8 cellular contexts compared by ENCODE assay signal in genomic region chr20:21767739-21768223, GRCh38.
DNase-seq lines count a peak whose midpoint lies in the region; ATAC-seq, FAIRE-seq and TF ChIP-seq lines count a peak whose summit lies in the region.

No MANE protein-coding gene starts in this region.

- no peaks in the 10 kb centered on the region for H4K20me1 ChIP-seq in DOHH2 (ENCODE audit: control insufficient read depth, insufficient read depth, low read depth, low read length)

- H3K9me2 ChIP-seq in DOHH2 (replicated peaks; ENCODE audit: control insufficient read depth, low read length): no peaks in the 10 kb centered on the region

- FAIRE-seq in frontal cortex (lab: Jason Lieb, UNC): no peak

- H3K4me3 ChIP-seq in DOHH2 (ENCODE audit: low read length) (no peak overlapping the region), left lung (no peak overlapping the region)

- no peaks in the 10 kb centered on the region for H3F3A ChIP-seq in DOHH2 (ENCODE audit: control insufficient read depth, insufficient read depth)

- H3K4me1 Mint-ChIP-seq in WTC11: peaks cover 4% of the 10 kb centered on the region

- H3K27ac Mint-ChIP-seq in WTC11: no peak overlapping the region

- no peaks in the 10 kb centered on the region for H3K9me3 ChIP-seq in DOHH2 (ENCODE audit: control insufficient read depth, insufficient read depth, low read length)
- no peaks in the 10 kb centered on the region for H3K9me3 ChIP-seq in left lung

- peak; percentile 13 for DNase-seq in HT1080 (ENCODE audit: low read depth)
- peak; percentile 89 for DNase-seq in WTC11 (ENCODE audit: low spot score)
- peak in 1 of 2 donors; percentile 75 for DNase-seq in left lung
- no peak for DNase-seq in ACHN
- no peak for DNase-seq in frontal cortex (ENCODE audit: low spot score in 2 of 2)
- no peak for DNase-seq in NCI-H1417 treated with DMSO at 0.1 percent for 48 hours (lab: John Stamatoyannopoulos, UW)

- no peaks in the 10 kb centered on the region for H3K79me2 ChIP-seq in DOHH2 (ENCODE audit: control insufficient read depth, low read length)

- no peaks in the 10 kb centered on the region for H3K9me3 Mint-ChIP-seq in WTC11

- no peak overlapping the region for H3K27ac ChIP-seq in DOHH2 (ENCODE audit: low read depth, low read length)
- H3K27ac ChIP-seq in left lung: no peak overlapping the region

- ATAC-seq in WTC11 (peak; percentile 97), left lung (peak; percentile 55), GM18909 (IDR thresholded peaks at IDR 0.05; ENCODE audit: poor library complexity, unreplicated experiment) (no peak)

- intact Hi-C loops in left lung (cut with DNase I): no loop called here

- H3K4me3 Mint-ChIP-seq in WTC11: peak overlapping the region; percentile 48

- POLR2A ChIA-PET in WTC11 (lab: Charles Lee): interaction anchor here (0.8 kb wide), 1 partner anchor 77 kb away, joined by 3 read pairs; no protein-coding TSS in a partner anchor

- in situ Hi-C loops in ACHN (cut with HindIII; ENCODE audit: low pct_ligation_motif_present, low pct_unique_long_range_greater_than_20kb, low sequenced_read_pairs): no loop called here

- TF ChIP-seq CTCF in DOHH2 (IDR thresholded peaks at IDR 0.05; ENCODE audit: low read depth, low read length, poor library complexity, severe bottlenecking) (peak; percentile 40), WTC11 (IDR thresholded peaks at IDR 0.05) (peak; percentile 59; the same call in 1 of the 2 replicates), left lung (IDR thresholded peaks at IDR 0.05) (no peak)

- no peaks in the 10 kb centered on the region for H3K36me3 Mint-ChIP-seq in WTC11

- H3K27me3 ChIP-seq in DOHH2 (ENCODE audit: control insufficient read depth, low read length) (no peaks in the 10 kb centered on the region), left lung (peaks cover 0 to 14% of the 10 kb centered on the region in 2 donors)

- CTCF ChIA-PET in WTC11 (lab: Charles Lee): interaction anchor here (0.5 to 3.4 kb wide), 32 partner anchors 9 to 1077 kb away, joined by 3 to 58 read pairs (median 3); no protein-coding TSS in a partner anchor

- no peak overlapping the region for H3K4me2 ChIP-seq in DOHH2 (ENCODE audit: low read length)

- H3K36me3 ChIP-seq in DOHH2 (ENCODE audit: control insufficient read depth, low read length): no peaks in the 10 kb centered on the region
- no peaks in the 10 kb centered on the region for H3K36me3 ChIP-seq in left lung

- H3K27me3 Mint-ChIP-seq in WTC11 (ENCODE audit: low read depth): peaks cover 18% of the 10 kb centered on the region

- no peaks in the 10 kb centered on the region for H3K4me1 ChIP-seq in DOHH2 (ENCODE audit: control insufficient read depth, low read length)
- no peaks in the 10 kb centered on the region for H3K4me1 ChIP-seq in left lung

TF ChIP-seq in WTC11, 78 proteins besides CTCF, POLR2A, EP300 and RAD21:
- no peak for TF ChIP-seq CDX4 (CRISPR knock-in tag; IDR thresholded peaks at IDR 0.05; ENCODE audit: borderline replicate concordance)
- TF ChIP-seq MAX (CRISPR knock-in tag; IDR thresholded peaks at IDR 0.05): 0 out of 2 replicates have a peak, but pooled peaks have one; percentile 28
- no peak for TF ChIP-seq NFATC4 (CRISPR knock-in tag; IDR thresholded peaks at IDR 0.05)
- TF ChIP-seq, protein P1, sequence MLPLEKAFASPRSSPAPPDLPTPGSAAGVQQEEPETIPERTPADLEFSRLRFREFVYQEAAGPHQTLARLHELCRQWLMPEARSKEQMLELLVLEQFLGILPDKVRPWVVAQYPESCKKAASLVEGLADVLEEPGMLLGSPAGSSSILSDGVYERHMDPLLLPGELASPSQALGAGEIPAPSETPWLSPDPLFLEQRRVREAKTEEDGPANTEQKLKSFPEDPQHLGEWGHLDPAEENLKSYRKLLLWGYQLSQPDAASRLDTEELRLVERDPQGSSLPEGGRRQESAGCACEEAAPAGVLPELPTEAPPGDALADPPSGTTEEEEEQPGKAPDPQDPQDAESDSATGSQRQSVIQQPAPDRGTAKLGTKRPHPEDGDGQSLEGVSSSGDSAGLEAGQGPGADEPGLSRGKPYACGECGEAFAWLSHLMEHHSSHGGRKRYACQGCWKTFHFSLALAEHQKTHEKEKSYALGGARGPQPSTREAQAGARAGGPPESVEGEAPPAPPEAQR (CRISPR knock-in tag; IDR thresholded peaks at IDR 0.05): no peak

Comparison
In these comparisons a context has a peak if more than half of its experiments do, and no peak if none do; other contexts are left out.
1. CTCF ChIP-seq: peak in DOHH2 (single experiment) and WTC11 (single experiment); none in left lung (0 of 2).
2. DNase-seq: peak in HT1080 (single experiment) and WTC11 (single experiment); none in ACHN (single experiment), frontal cortex (0 of 2) and NCI-H1417 treated with DMSO at 0.1 percent for 48 hours (single experiment).